Comparison of ENCODE assay signal across 8 cellular contexts in the genomic region with DNA sequence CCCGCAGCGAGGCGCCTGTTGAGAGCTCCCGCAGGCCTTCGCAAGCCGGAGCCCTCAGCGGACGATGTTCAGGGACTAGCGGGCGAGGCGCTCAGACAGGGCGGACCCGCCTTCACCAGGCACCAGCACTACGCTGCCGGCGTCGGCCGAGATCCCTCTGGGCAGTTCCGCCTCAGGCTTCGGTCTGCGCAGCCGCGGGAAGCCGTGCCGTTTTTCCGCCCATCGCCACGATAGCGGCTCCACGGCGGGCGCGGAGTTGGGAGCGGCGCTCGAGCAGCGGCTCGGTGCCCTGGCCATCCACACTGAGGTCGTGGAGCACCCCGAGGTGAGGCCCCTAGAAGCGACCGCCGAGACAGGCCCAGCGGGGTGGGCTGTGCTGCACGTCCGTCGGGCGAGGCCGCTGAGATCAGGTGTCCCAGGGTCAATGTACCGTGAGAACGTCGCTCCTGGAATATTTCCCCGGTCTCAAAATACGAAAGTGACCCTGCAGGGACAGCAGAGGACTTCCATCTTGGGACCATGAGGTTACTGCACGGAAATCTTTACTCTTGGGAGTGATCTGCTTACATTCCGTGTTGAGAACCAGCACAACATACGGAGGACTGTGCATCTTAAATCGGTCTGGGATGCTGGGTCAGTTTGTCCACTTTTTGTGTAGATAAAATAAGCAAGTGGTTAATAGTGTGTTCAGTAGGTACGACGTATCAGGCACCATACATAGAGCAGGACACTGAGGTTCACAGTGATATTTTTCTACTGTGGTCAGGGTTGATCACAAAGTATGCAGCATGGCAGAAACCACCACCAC. TPM values are rescaled to one million over a fixed set of nuclear protein-coding genes. Genes with fewer than 3 reads are reported as not detected.
DNase-seq lines count a peak whose midpoint lies in the region; ATAC-seq and TF ChIP-seq lines count a peak whose summit lies in the region.

No MANE protein-coding gene starts in this region.

- H2AK5ac ChIP-seq in neuronal stem cell (ENCODE audit: low read depth, low read length): peak overlapping the region; percentile 6

- peaks cover 4 to 6% of the 10 kb centered on the region in 2 donors for H3K4me1 ChIP-seq in neuronal stem cell (ENCODE audit: control insufficient read depth in 2 of 2, insufficient read depth in 1 of 2, low read depth in 1 of 2, low read length in 2 of 2)

- peak overlapping the region; percentile 5 for H3K4ac ChIP-seq in neuronal stem cell (ENCODE audit: low read length)

- H3K9me3 ChIP-seq in neuronal stem cell (replicated peaks in 1 of 2; ENCODE audit: control insufficient read depth in 2 of 2, insufficient read depth in 1 of 2, low read depth in 1 of 2, low read length in 2 of 2): no peaks in the 10 kb centered on the region

- H2BK120ac ChIP-seq in neuronal stem cell (ENCODE audit: low read depth, low read length): no peak overlapping the region

- no peak overlapping the region for H2BK15ac ChIP-seq in neuronal stem cell (ENCODE audit: low read length)

- peak overlapping the region; percentile 98 for H3K23ac ChIP-seq in neuronal stem cell (ENCODE audit: low read depth, low read length, poor library complexity)

- H3K14ac ChIP-seq in neuronal stem cell (ENCODE audit: low read length): no peak overlapping the region

- H3K4me2 ChIP-seq in neuronal stem cell (ENCODE audit: insufficient read depth, low read length, poor library complexity, severe bottlenecking): peak overlapping the region; percentile 56

- peaks cover 0 to 43% of the 10 kb centered on the region in 2 donors for H3K36me3 ChIP-seq in neuronal stem cell (replicated peaks in 1 of 2; ENCODE audit: control insufficient read depth in 2 of 2, insufficient read depth in 2 of 2, low read length in 2 of 2)

- WGBS in neuronal stem cell (ENCODE audit: extremely low coverage in 2 of 2, insufficient read length in 2 of 2, insufficient replicate concordance in 1 of 2), 2 donors: no CpG with 5 or more reads among the region's 60 CpGs

- H3K4me3 ChIP-seq in foreskin fibroblast (ENCODE audit: low read depth in 1 of 2, low read length in 2 of 2): peak overlapping the region; percentile 62 to 72
- peak overlapping the region in 1 of 2 donors; percentile 83 for H3K4me3 ChIP-seq in neuronal stem cell (ENCODE audit: low read length in 2 of 2)

- no peak overlapping the region for H3K27ac ChIP-seq in neuronal stem cell (replicated peaks; ENCODE audit: low read length)

- H3K18ac ChIP-seq in neuronal stem cell (ENCODE audit: low read length): peak overlapping the region; percentile 96

- peak; percentile 98 for ATAC-seq in GM21723 (IDR thresholded peaks at IDR 0.05; ENCODE audit: unreplicated experiment)

- DNase-seq in DMS79 (lab: John Stamatoyannopoulos, UW): peak; percentile 66
- peak; percentile 88 for DNase-seq in KBM-7
- peak; percentile 89 for DNase-seq in RPMI8226
- peak; percentile 95 for DNase-seq in activated effector memory CD4-positive, alpha-beta T cell treated with anti-CD3 and anti-CD28 coated beads, Interleukin-2, amount 50 U/mL, for 16 hours
- peak; percentile 81 to 95 for DNase-seq in foreskin fibroblast
- peak; percentile 57 for DNase-seq in neuronal stem cell (ENCODE audit: low spot score)
- peak; percentile 72 for DNase-seq in stromal cell of bone marrow (ENCODE audit: low read depth)

- peak overlapping the region; percentile 44 for H4K8ac ChIP-seq in neuronal stem cell (ENCODE audit: low read depth, low read length)

- no peak overlapping the region for H4K91ac ChIP-seq in neuronal stem cell (ENCODE audit: low read depth, low read length, poor library complexity)

- no peaks in the 10 kb centered on the region for H3K79me1 ChIP-seq in neuronal stem cell (ENCODE audit: low read depth, low read length)

- in situ Hi-C loops in KBM-7 (cut with MboI; ENCODE audit: low pct_unique_long_range_greater_than_20kb, low sequenced_read_pairs): no loop called here

- H3K9ac ChIP-seq in neuronal stem cell (ENCODE audit: low read depth, low read length, poor library complexity): peak overlapping the region; percentile 85

- no peak for TF ChIP-seq CTCF in foreskin fibroblast (IDR thresholded peaks at IDR 0.05; ENCODE audit: low read depth, low read length)

- no peaks in the 10 kb centered on the region for H3K27me3 ChIP-seq in neuronal stem cell (ENCODE audit: control insufficient read depth in 3 of 3, insufficient read depth in 3 of 3, low read depth in 1 of 3, low read length in 3 of 3)

- peak overlapping the region; percentile 84 for H2BK5ac ChIP-seq in neuronal stem cell (ENCODE audit: low read length)

- H2AFZ ChIP-seq in neuronal stem cell (ENCODE audit: low read length): no peak overlapping the region

- no peak overlapping the region for H2BK12ac ChIP-seq in neuronal stem cell (ENCODE audit: low read length)

RNA-seq across cellular contexts. Expression of gene MTIF2, which starts 13.3 kb away (rescaled TPM):
- 22.4 TPM for polyA plus RNA-seq in neuronal stem cell (2013, experiment 1 of 2)
- polyA plus RNA-seq in neuronal stem cell (2013, experiment 2 of 2): 24.4 TPM

RNA-seq across cellular contexts. Expression of gene RPS27A, which starts 49.8 kb away (rescaled TPM):
- 2,163 TPM for polyA plus RNA-seq in neuronal stem cell (2013, experiment 1 of 2)
- polyA plus RNA-seq in neuronal stem cell (2013, experiment 2 of 2): 2,203 TPM

RNA-seq across cellular contexts. Expression of gene CLHC1, which starts 50.2 kb away (rescaled TPM):
- polyA plus RNA-seq in neuronal stem cell (2013, experiment 1 of 2): 10.1 TPM
- 11.9 TPM for polyA plus RNA-seq in neuronal stem cell (2013, experiment 2 of 2)
